In genomic region chr15:58966698-58967097, GRCh38 we compare ENCODE assay signal across 30 cellular contexts. TPM values are rescaled to one million over a fixed set of nuclear protein-coding genes. Genes with fewer than 3 reads are reported as not detected.
DNase-seq lines count a peak whose midpoint lies in the region; ATAC-seq, FAIRE-seq and TF ChIP-seq lines count a peak whose summit lies in the region.
"Had no signal": no experiment of that assay in that cellular context is flagged by ENCODE, and none has a peak within 500 bp of the region (broad histone marks: within the 10 kb centered on the region; RNA-seq: fewer than 3 reads in every experiment).

No MANE protein-coding gene starts in this region.

- dilution Hi-C loops in IMR-90 (cut with HindIII; ENCODE audit: low sequenced_read_pairs, unreplicated experiment): no loop called here
- dilution Hi-C loops in keratinocyte (cut with MboI; ENCODE audit: extremely low pct_ligation_motif_present, low sequenced_read_pairs): no loop called here

- TF ChIP-seq CTCF in IMR-90 (conservative IDR thresholded peaks at IDR 0.05; ENCODE audit: low read depth, low read length) (no peak), brain microvascular endothelial cell (IDR thresholded peaks at IDR 0.05; ENCODE audit: low read depth, low read length, missing control alignments) (no peak), keratinocyte (optimal IDR thresholded peaks at IDR 0.05 in 1 of 3, IDR thresholded peaks at IDR 0.05 in 1 of 3, conservative IDR thresholded peaks at IDR 0.05 in 1 of 3; ENCODE audit: extremely low read depth in 1 of 3, insufficient read depth in 2 of 3, low read length in 3 of 3) (no peak)

- no peak overlapping the region for H2BK120ac ChIP-seq in IMR-90 (ENCODE audit: low read depth, low read length)

- no peak for TF ChIP-seq RAD21 in IMR-90 (IDR thresholded peaks at IDR 0.05; ENCODE audit: low read length)

- no peaks in the 10 kb centered on the region for H3K36me3 ChIP-seq in IMR-90 (ENCODE audit: control insufficient read depth, insufficient read depth, low read length)
- H3K36me3 ChIP-seq in brain microvascular endothelial cell (replicated peaks): no peaks in the 10 kb centered on the region
- H3K36me3 ChIP-seq in keratinocyte (ENCODE audit: control insufficient read depth in 2 of 2, extremely low read depth in 1 of 2, insufficient read depth in 2 of 2, low read length in 2 of 2): no peaks in the 10 kb centered on the region
- H3K36me3 ChIP-seq: right atrium auricular region, suprapubic skin, upper lobe of right lung had no signal

- no peak overlapping the region for H2AK9ac ChIP-seq in IMR-90 (replicated peaks; ENCODE audit: low read depth, low read length, poor library complexity)

- TF ChIP-seq POLR2A in IMR-90 (IDR thresholded peaks at IDR 0.05; ENCODE audit: low read depth, low read length) (no peak), GM12892 (IDR thresholded peaks at IDR 0.05; ENCODE audit: low read depth, low read length) (no peak)

- CTCF ChIA-PET in IMR-90 (lab: Yijun Ruan, JAX): interaction anchor here (1.1 kb wide), 1 partner anchor 14 kb away, joined by 3 read pairs; no protein-coding TSS in a partner anchor

- H3K9me1 ChIP-seq in IMR-90 (ENCODE audit: insufficient read depth, low read length) (no peaks in the 10 kb centered on the region; the same call in 1 of the 2 replicates), keratinocyte (ENCODE audit: control insufficient read depth, extremely low read depth, insufficient read depth, low read length) (no peaks in the 10 kb centered on the region)

- FAIRE-seq in keratinocyte (lab: Jason Lieb, UNC): no peak
- no peak for FAIRE-seq in GM12892 (lab: Jason Lieb, UNC)
- FAIRE-seq: GM12878, HepG2, TTC549 had no signal

- H3K79me1 ChIP-seq in IMR-90 (ENCODE audit: low read depth in 1 of 2, low read length in 2 of 2): no peaks in the 10 kb centered on the region

- H4K5ac ChIP-seq in IMR-90 (ENCODE audit: low read depth, low read length): no peak overlapping the region

- no peak overlapping the region for H4K8ac ChIP-seq in IMR-90 (ENCODE audit: low read depth in 2 of 2, low read length in 2 of 2)

- POLR2A ChIA-PET in IMR-90 (lab: Charles Lee; ENCODE audit: unreplicated experiment): no interaction called here

- H3K9me3 ChIP-seq in IMR-90 (ENCODE audit: control insufficient read depth, insufficient read depth, low read length) (no peaks in the 10 kb centered on the region), keratinocyte (ENCODE audit: control insufficient read depth, low read depth, low read length) (no peaks in the 10 kb centered on the region)
- H3K9me3 ChIP-seq: right atrium auricular region, suprapubic skin, upper lobe of right lung had no signal

- ATAC-seq in IMR-90 (ENCODE audit: low read depth): no peak; the same call in 1 of the 2 replicates
- ATAC-seq: activated CD8-positive, alpha-beta T cell treated with anti-CD3 and anti-CD28 coated beads for 36 hours; GM12878; HepG2; left colon; upper lobe of right lung had no signal

- DNase-seq in EH (ENCODE audit: low read depth): peak; percentile 53
- DNase-seq in IMR-90: peak; percentile 59
- DNase-seq in brain microvascular endothelial cell: peak; percentile 7
- no peak for DNase-seq in keratinocyte (ENCODE audit: low read depth, low spot score)
- no peak for DNase-seq in NCI-H2171 (lab: John Stamatoyannopoulos, UW)
- DNase-seq in GM12892 (ENCODE audit: insufficient read length): no peak
- no peak for DNase-seq in AG08396 (ENCODE audit: low spot score)
- no peak for DNase-seq in NCI-H2081 (lab: John Stamatoyannopoulos, UW)
- DNase-seq: activated CD4-positive, CD25-positive, alpha-beta regulatory T cell treated with anti-CD3 and anti-CD28 coated beads, Interleukin-2, amount 50 U/mL, for 72 hours; activated CD8-positive, alpha-beta T cell treated with anti-CD3 and anti-CD28 coated beads for 36 hours; activated effector memory CD4-positive, alpha-beta T cell treated with anti-CD3 and anti-CD28 coated beads, Interleukin-2, amount 50 U/mL, for 16 hours; activated naive CD8-positive, alpha-beta T cell treated with anti-CD3 and anti-CD28 coated beads for 36 hours; Calu3; cerebellar nuclear complex; DND-41; left colon; NCI-H1048; NCI-H1694 treated with DMSO at 0.1 percent for 48 hours; NCI-H2171 treated with DMSO at 0.1 percent for 48 hours; NCI-H524; stimulated activated CD4-positive, alpha-beta T cell treated with anti-CD3 and anti-CD28 coated beads, Interleukin-4, amount 100 ng/mL, for 1 hour; upper lobe of right lung had no signal

- H3K23ac ChIP-seq in IMR-90 (ENCODE audit: low read depth, low read length): no peak overlapping the region

- H3K4ac ChIP-seq in IMR-90 (ENCODE audit: low read depth, low read length): no peak overlapping the region

- H4K20me1 ChIP-seq in IMR-90 (ENCODE audit: insufficient read depth, low read length) (no peaks in the 10 kb centered on the region), keratinocyte (ENCODE audit: control insufficient read depth, extremely low read depth, insufficient read depth, low read length) (no peaks in the 10 kb centered on the region)

- in situ Hi-C loops in IMR-90 (cut with MboI; ENCODE audit: low sequenced_read_pairs) (no loop called here), brain microvascular endothelial cell (cut with HindIII; ENCODE audit: low pct_ligation_motif_present, low sequenced_read_pairs) (no loop called here)

- H2BK5ac ChIP-seq in IMR-90 (ENCODE audit: low read depth, low read length, poor library complexity, severe bottlenecking): no peak overlapping the region

- H2AK5ac ChIP-seq in IMR-90 (ENCODE audit: low read depth, low read length): no peak overlapping the region

- H3K4me1 ChIP-seq in IMR-90 (ENCODE audit: control insufficient read depth, insufficient read depth, low read length) (no peaks in the 10 kb centered on the region; the same call in 1 of the 2 replicates), keratinocyte (ENCODE audit: control insufficient read depth, extremely low read depth, insufficient read depth, low read length) (peaks cover 16% of the 10 kb centered on the region)
- H3K4me1 ChIP-seq: parathyroid adenoma, right atrium auricular region, suprapubic skin, upper lobe of right lung had no signal

- H3K27ac ChIP-seq in IMR-90 (ENCODE audit: insufficient read depth, low read length): no peak overlapping the region
- no peak overlapping the region for H3K27ac ChIP-seq in brain microvascular endothelial cell
- H3K27ac ChIP-seq in keratinocyte (ENCODE audit: control insufficient read depth, insufficient read depth, low read length): no peak overlapping the region
- H3K27ac ChIP-seq: HL-60, parathyroid adenoma, right atrium auricular region, RWPE1, suprapubic skin, upper lobe of right lung had no signal

- H3K79me2 ChIP-seq in keratinocyte (ENCODE audit: control insufficient read depth, insufficient read depth, low read length): no peaks in the 10 kb centered on the region
- H3K79me2 ChIP-seq: parathyroid adenoma had no signal

- intact Hi-C loops in IMR-90 (cut with micrococcal nuclease): no loop called here

- H2AFZ ChIP-seq in IMR-90 (replicated peaks; ENCODE audit: low read length, poor library complexity): no peak overlapping the region
- H2AFZ ChIP-seq in keratinocyte (ENCODE audit: control insufficient read depth, low read length): no peak overlapping the region
- H2AFZ ChIP-seq: parathyroid adenoma had no signal

- H3K14ac ChIP-seq in IMR-90 (replicated peaks; ENCODE audit: low read depth, low read length): no peak overlapping the region

- H3K9ac ChIP-seq in IMR-90 (ENCODE audit: low read depth, low read length) (no peak overlapping the region), keratinocyte (ENCODE audit: control insufficient read depth, extremely low read depth, insufficient read depth, low read length) (no peak overlapping the region)
- H3K9ac ChIP-seq: parathyroid adenoma had no signal

- 83% methylated on average over 1 of the region's 3 CpGs; no CpG with 5 or more reads in 1 of the 2 experiments for WGBS in IMR-90 (ENCODE audit: extremely low coverage in 2 of 2, insufficient read length in 1 of 2), 2 experiments

- BruUV-seq in IMR-90 (replicated peaks; lab: Mats Ljungman, UMichigan): no TSS peak

- H2BK15ac ChIP-seq in IMR-90 (ENCODE audit: low read depth, low read length): no peak overlapping the region

- no peak overlapping the region for H3K18ac ChIP-seq in IMR-90 (ENCODE audit: low read depth, low read length)

- no peak overlapping the region for H2BK20ac ChIP-seq in IMR-90 (ENCODE audit: low read depth, low read length)

- H3K4me2 ChIP-seq in IMR-90 (ENCODE audit: low read depth, low read length) (no peak overlapping the region), keratinocyte (ENCODE audit: control insufficient read depth, extremely low read depth, insufficient read depth, low read depth, low read length) (peak overlapping the region; percentile 26)

- H3K56ac ChIP-seq in IMR-90 (ENCODE audit: extremely low read depth, insufficient read depth, low read length): no peak overlapping the region

- H3K27me3 ChIP-seq in IMR-90 (ENCODE audit: control insufficient read depth, insufficient read depth, low read length): no peaks in the 10 kb centered on the region
- no peaks in the 10 kb centered on the region for H3K27me3 ChIP-seq in brain microvascular endothelial cell (replicated peaks)
- H3K27me3 ChIP-seq in keratinocyte (ENCODE audit: control insufficient read depth, extremely low read depth, insufficient read depth, low read length): no peaks in the 10 kb centered on the region
- H3K27me3 ChIP-seq: right atrium auricular region, suprapubic skin, upper lobe of right lung had no signal

- H4K91ac ChIP-seq in IMR-90 (ENCODE audit: insufficient read depth, low read depth, low read length): no peak overlapping the region

- H3K4me3 ChIP-seq in IMR-90 (ENCODE audit: insufficient read depth, low read depth, low read length): no peak overlapping the region
- no peak overlapping the region for H3K4me3 ChIP-seq in brain microvascular endothelial cell (ENCODE audit: low read depth, low read length)
- no peak overlapping the region for H3K4me3 ChIP-seq in keratinocyte (ENCODE audit: control insufficient read depth in 2 of 3, extremely low read depth in 1 of 3, insufficient read depth in 2 of 3, low read depth in 1 of 3, low read length in 3 of 3)
- H3K4me3 ChIP-seq: GM12878, right atrium auricular region, suprapubic skin, upper lobe of right lung had no signal

RNA-seq across cellular contexts. Expression of gene RNF111, which starts 20.8 kb away (rescaled TPM):
- 17.2 and 20.1 TPM in 2 replicates for total RNA-seq in IMR-90 (2012; rRNA removed)
- polyA plus RNA-seq in IMR-90 (2012; rRNA removed) (13.5 and 14.0 TPM in 2 replicates), keratinocyte (20.4 to 31.2 TPM (median 27.4 TPM) in 3 replicates)
- polyA plus RNA-seq in IMR-90 (2012; cell fraction: cytosol; rRNA removed): 3.1 and 6.1 TPM in 2 replicates
- 14.5 and 29.6 TPM in 2 replicates for polyA plus RNA-seq in IMR-90 (2012; cell fraction: nucleus; rRNA removed; ENCODE audit: low replicate concordance)
- polyA plus RNA-seq in keratinocyte (2011; ENCODE audit: low read depth): 33.1 TPM
- polyA plus RNA-seq in keratinocyte (2011; cell fraction: cytosol; rRNA removed): 8.4 and 16.9 TPM in 2 replicates
- 37.6 and 42.3 TPM in 2 replicates for polyA plus RNA-seq in keratinocyte (2011; cell fraction: nucleus; rRNA removed)
- 16.4 and 18.1 TPM in 2 replicates for polyA plus RNA-seq in keratinocyte (2012; ENCODE audit: low replicate concordance)
- polyA minus RNA-seq in keratinocyte: 67.3 to 106 TPM (median 87.6 TPM) in 3 replicates
- 22.6 TPM for polyA minus RNA-seq in keratinocyte (2011; cell fraction: cytosol; rRNA and poly(A)+ RNA removed)
- 64.7 and 95.1 TPM in 2 replicates for polyA minus RNA-seq in keratinocyte (2011; cell fraction: nucleus; rRNA and poly(A)+ RNA removed)
- polyA plus RNA-seq in GM12892 (2012; ENCODE audit: missing spikeins): 13.4 TPM

RNA-seq across cellular contexts. Expression of gene SLTM, which starts 33.2 kb away (rescaled TPM):
- 36.0 and 66.7 TPM in 2 replicates for total RNA-seq in IMR-90 (2012; rRNA removed)
- 47.2 and 57.6 TPM in 2 replicates for polyA plus RNA-seq in IMR-90 (2012; rRNA removed)
- 8.8 and 10.4 TPM in 2 replicates for polyA plus RNA-seq in IMR-90 (2012; cell fraction: cytosol; rRNA removed)
- 43.5 and 185 TPM in 2 replicates for polyA plus RNA-seq in IMR-90 (2012; cell fraction: nucleus; rRNA removed; ENCODE audit: low replicate concordance)
- 28.7 to 58.9 TPM (median 31.3 TPM) in 3 replicates for polyA plus RNA-seq in keratinocyte
- polyA plus RNA-seq in keratinocyte (2011; ENCODE audit: low read depth): 426 TPM
- 25.1 and 32.8 TPM in 2 replicates for polyA plus RNA-seq in keratinocyte (2011; cell fraction: cytosol; rRNA removed)
- 95.5 and 128 TPM in 2 replicates for polyA plus RNA-seq in keratinocyte (2011; cell fraction: nucleus; rRNA removed)
- polyA plus RNA-seq in keratinocyte (2012; ENCODE audit: low replicate concordance): 63.6 and 64.6 TPM in 2 replicates
- 11.1 to 59.3 TPM (median 48.7 TPM) in 3 replicates for polyA minus RNA-seq in keratinocyte
- polyA minus RNA-seq in keratinocyte (2011; cell fraction: cytosol; rRNA and poly(A)+ RNA removed): 11.1 TPM
- polyA minus RNA-seq in keratinocyte (2011; cell fraction: nucleus; rRNA and poly(A)+ RNA removed): 41.8 and 60.1 TPM in 2 replicates
- polyA plus RNA-seq in GM12892 (2012; ENCODE audit: missing spikeins): 63.7 TPM

Comparison
In these comparisons a context has a peak if more than half of its experiments do, and no peak if none do; other contexts are left out.
1. DNase-seq: peak in EH (single experiment), IMR-90 (single experiment) and brain microvascular endothelial cell (single experiment); none in keratinocyte (single experiment), NCI-H2171 (single experiment), GM12892 (single experiment), AG08396 (single experiment) and NCI-H2081 (0 of 2).